Comparison of ENCODE assay signal across 13 cellular contexts in genomic region chr1:228872080-228872479, GRCh38.
"Had no signal": no experiment of that assay in that cellular context is flagged by ENCODE, and none has a peak within 500 bp of the region (broad histone marks: within the 10 kb centered on the region; RNA-seq: fewer than 3 reads in every experiment).

No MANE protein-coding gene starts in this region.

- DNase-seq: activated CD4-positive, alpha-beta T cell treated with anti-CD3 and anti-CD28 coated beads, Interleukin-2, amount 50 U/mL, for 4 hours; activated CD4-positive, CD25-positive, alpha-beta regulatory T cell; activated gamma-delta T cell; activated naive CD8-positive, alpha-beta T cell treated with anti-CD3 and anti-CD28 coated beads, Interleukin-2, amount 50 U/mL, for 24 hours; activated T-cell treated with anti-CD3 and anti-CD28 coated beads, Interleukin-2, amount 50 U/mL, for 48 hours; effector memory CD8-positive, alpha-beta T cell; erythroblast; lower lobe of right lung; naive thymus-derived CD8-positive, alpha-beta T cell; right lobe of liver; stimulated activated naive B cell treated with anti-CD40 and anti-IgM and Interleukin-4, amounts not matched to agents 10 μg/mL and 1 μg/mL and 100 μg/mL, for 72 hours; T-helper 1 cell had no signal

- H3K4me3 Mint-ChIP-seq: activated naive CD8-positive, alpha-beta T cell treated with anti-CD3 and anti-CD28 coated beads, Interleukin-2, amount 50 U/mL, for 24 hours; effector memory CD8-positive, alpha-beta T cell; naive thymus-derived CD8-positive, alpha-beta T cell; stimulated activated naive B cell treated with anti-CD40 and anti-IgM and Interleukin-4, amounts not matched to agents 10 μg/mL and 1 μg/mL and 100 μg/mL, for 72 hours had no signal

- H3K9me3 ChIP-seq: lower lobe of right lung, prostate gland, right lobe of liver had no signal

- H3K4me1 Mint-ChIP-seq: activated naive CD8-positive, alpha-beta T cell treated with anti-CD3 and anti-CD28 coated beads, Interleukin-2, amount 50 U/mL, for 24 hours had no signal

- H3K36me3 Mint-ChIP-seq: naive thymus-derived CD8-positive, alpha-beta T cell; stimulated activated naive B cell treated with anti-CD40 and anti-IgM and Interleukin-4, amounts not matched to agents 10 μg/mL and 1 μg/mL and 100 μg/mL, for 72 hours had no signal

- H3K27me3 Mint-ChIP-seq: activated naive CD8-positive, alpha-beta T cell treated with anti-CD3 and anti-CD28 coated beads, Interleukin-2, amount 50 U/mL, for 24 hours; effector memory CD8-positive, alpha-beta T cell; naive thymus-derived CD8-positive, alpha-beta T cell had no signal

- H3K27me3 ChIP-seq: right lobe of liver had no signal

- H3K27ac ChIP-seq: lower lobe of right lung, prostate gland, right lobe of liver had no signal

- H3K27ac Mint-ChIP-seq: activated naive CD8-positive, alpha-beta T cell treated with anti-CD3 and anti-CD28 coated beads, Interleukin-2, amount 50 U/mL, for 24 hours; effector memory CD8-positive, alpha-beta T cell; stimulated activated naive B cell treated with anti-CD40 and anti-IgM and Interleukin-4, amounts not matched to agents 10 μg/mL and 1 μg/mL and 100 μg/mL, for 72 hours had no signal

- H3K4me3 ChIP-seq: lower lobe of right lung, prostate gland, right lobe of liver had no signal

- H3K9me3 Mint-ChIP-seq: activated naive CD8-positive, alpha-beta T cell treated with anti-CD3 and anti-CD28 coated beads, Interleukin-2, amount 50 U/mL, for 24 hours; effector memory CD8-positive, alpha-beta T cell; naive thymus-derived CD8-positive, alpha-beta T cell; stimulated activated naive B cell treated with anti-CD40 and anti-IgM and Interleukin-4, amounts not matched to agents 10 μg/mL and 1 μg/mL and 100 μg/mL, for 72 hours had no signal

- H3K36me3 ChIP-seq: lower lobe of right lung, prostate gland, right lobe of liver had no signal

- H3K4me1 ChIP-seq: right lobe of liver had no signal
